Comparison of ENCODE assay signal across 22 cellular contexts in the genomic region with DNA sequence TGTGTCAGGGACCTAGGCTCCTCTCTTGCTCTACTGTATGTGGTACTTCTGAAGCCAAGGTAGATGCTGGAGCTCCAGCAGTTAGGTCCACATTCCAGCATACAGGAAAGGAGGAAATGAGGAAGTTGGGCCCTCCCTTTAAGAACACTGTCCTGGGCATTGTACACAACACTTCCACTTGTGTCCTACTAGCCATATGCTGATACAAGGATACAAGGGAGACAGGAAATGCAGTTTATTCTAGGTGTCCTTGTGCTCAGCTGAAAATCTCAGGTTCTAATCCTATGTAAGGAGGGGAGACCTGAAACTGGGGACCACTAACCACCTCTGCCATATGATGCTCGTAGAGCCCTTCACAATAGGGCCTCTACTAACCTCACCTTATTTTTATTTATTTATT.
"Had no signal": no experiment of that assay in that cellular context is flagged by ENCODE, and none has a peak within 500 bp of the region (broad histone marks: within the 10 kb centered on the region; RNA-seq: fewer than 3 reads in every experiment).

No MANE protein-coding gene starts in this region.

- H3K4me3 Mint-ChIP-seq: activated CD4-positive, alpha-beta memory T cell treated with anti-CD3 and anti-CD28 coated beads for 36 hours; immature natural killer cell; mesothelial cell of epicardium had no signal

- H3K36me3 ChIP-seq: transverse colon had no signal

- H3K4me3 ChIP-seq: lung, right atrium auricular region, skin epidermis, transverse colon had no signal

- H3K27me3 Mint-ChIP-seq: activated CD4-positive, alpha-beta memory T cell treated with anti-CD3 and anti-CD28 coated beads for 36 hours; activated naive CD8-positive, alpha-beta T cell; naive B cell had no signal

- H3K9me3 ChIP-seq: right atrium auricular region, transverse colon had no signal

- H3K9me3 Mint-ChIP-seq: activated CD4-positive, alpha-beta memory T cell treated with anti-CD3 and anti-CD28 coated beads for 36 hours; immature natural killer cell; mesothelial cell of epicardium; naive B cell had no signal

- ATAC-seq: foreskin keratinocyte had no signal

- H3K36me3 Mint-ChIP-seq: mesothelial cell of epicardium had no signal

- H3K27me3 ChIP-seq: foreskin keratinocyte, right atrium auricular region, transverse colon had no signal

- H3K27ac Mint-ChIP-seq: activated CD4-positive, alpha-beta memory T cell treated with anti-CD3 and anti-CD28 coated beads for 36 hours; activated naive CD8-positive, alpha-beta T cell; mesothelial cell of epicardium; progenitor cell of endocrine pancreas had no signal

- DNase-seq: activated CD4-positive, alpha-beta memory T cell treated with anti-CD3 and anti-CD28 coated beads for 36 hours; activated CD4-positive, alpha-beta T cell treated with anti-CD3 and anti-CD28 coated beads for 1 hour; activated gamma-delta T cell treated with Interleukin-2 at 50 U/mL for 16 hours; activated T-cell treated with anti-CD3 and anti-CD28 coated beads, Interleukin-2, amount 50 U/mL, for 48 hours; amniotic stem cell; central memory CD4-positive, alpha-beta T cell; cortex of kidney; effector CD4-positive, alpha-beta T cell; foreskin keratinocyte; immature natural killer cell; naive B cell; stimulated activated CD4-positive, alpha-beta T cell treated with anti-CD3 and anti-CD28 coated beads, Interleukin-4, amount 100 ng/mL, for 24 hours; stimulated activated naive CD4-positive, alpha-beta T cell treated with Interleukin-2 at 50 U/mL for 16 hours; substantia nigra; T1000; transverse colon had no signal

- H3K27ac ChIP-seq: foreskin keratinocyte, right atrium auricular region, skin epidermis had no signal
